Comparison of ENCODE assay signal across 9 cellular contexts in the genomic region with DNA sequence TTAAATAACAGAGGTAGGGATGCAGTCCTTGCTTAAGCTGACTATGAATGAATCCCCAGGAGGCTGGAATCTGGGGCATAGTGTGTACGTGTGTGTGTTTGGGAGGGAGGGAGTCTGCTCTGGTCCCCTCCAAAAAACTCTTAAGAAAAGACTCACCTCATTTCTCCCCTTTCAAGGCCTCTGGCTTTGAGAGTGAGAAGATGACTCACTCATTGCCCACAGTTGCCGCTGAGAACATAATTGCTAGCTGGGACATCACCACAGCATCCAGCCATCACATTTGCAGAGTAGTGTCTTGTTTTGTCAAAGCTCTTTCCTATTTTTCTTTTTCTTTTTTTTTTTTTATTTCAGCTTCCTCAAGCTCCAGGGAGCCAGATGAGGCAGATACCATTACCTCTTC.
DNase-seq lines count a peak whose midpoint lies in the region; ATAC-seq, FAIRE-seq and TF ChIP-seq lines count a peak whose summit lies in the region.
"Had no signal": no experiment of that assay in that cellular context is flagged by ENCODE, and none has a peak within 500 bp of the region (broad histone marks: within the 10 kb centered on the region; RNA-seq: fewer than 3 reads in every experiment).

No MANE protein-coding gene starts in this region.

- H3K23ac ChIP-seq in mesenchymal stem cell (ENCODE audit: low read length in 2 of 2), result no peak overlapping the region

- H3K9me3 ChIP-seq in SK-N-SH (no peaks in the 10 kb centered on the region), astrocyte (ENCODE audit: insufficient read depth, low read depth, low read length) (no peaks in the 10 kb centered on the region), mesenchymal stem cell (ENCODE audit: control insufficient read depth, low read length) (no peaks in the 10 kb centered on the region), tibial artery (no peaks in the 10 kb centered on the region)

- intact Hi-C loops in tibial artery (cut with DNase I; ENCODE audit: low total_unique reads), result no loop called here

- H3K4me3 Mint-ChIP-seq in astrocyte (ENCODE audit: unreplicated experiment), result peak overlapping the region; percentile 20

- DNase-seq in SK-N-SH, result no peak
- DNase-seq in astrocyte (ENCODE audit: low read depth), result peak; percentile 53
- DNase-seq in mesenchymal stem cell, result peak; percentile 75
- DNase-seq in tibial artery, result peak; percentile 28 to 64
- DNase-seq in epidermal melanocyte (ENCODE audit: insufficient read length, low spot score), result no peak

- no peaks in the 10 kb centered on the region for H3K9me2 ChIP-seq in SK-N-SH

- H3K27ac Mint-ChIP-seq in astrocyte (ENCODE audit: unreplicated experiment), result peak overlapping the region; percentile 80

- H3K4me2 ChIP-seq in SK-N-SH, result peak overlapping the region; percentile 13
- H3K4me2 ChIP-seq in astrocyte (ENCODE audit: low read length), result peak overlapping the region; percentile 69
- no peak overlapping the region for H3K4me2 ChIP-seq in mesenchymal stem cell (ENCODE audit: low read length, poor library complexity, severe bottlenecking)

- no peaks in the 10 kb centered on the region for H4K20me1 ChIP-seq in SK-N-SH (ENCODE audit: insufficient read depth)
- no peaks in the 10 kb centered on the region for H4K20me1 ChIP-seq in astrocyte (ENCODE audit: insufficient read depth, low read length)

- H3K4me1 ChIP-seq in SK-N-SH (ENCODE audit: control insufficient read depth in 1 of 2, insufficient read depth in 2 of 2, low read depth in 1 of 2, low read length in 1 of 2) (peaks cover 0 to 11% of the 10 kb centered on the region in 2 experiments; a peak in 1 of 4 replicates), astrocyte (ENCODE audit: insufficient read depth, low read length) (peaks cover 16% of the 10 kb centered on the region), mesenchymal stem cell (ENCODE audit: control insufficient read depth, insufficient read depth, low read depth, low read length) (no peaks in the 10 kb centered on the region), tibial artery (peaks cover 0 to 50% (median 26%) of the 10 kb centered on the region in 4 donors)

- no peak overlapping the region for H2BK12ac ChIP-seq in mesenchymal stem cell (ENCODE audit: low read length in 2 of 2)

- H3K36me3 ChIP-seq in SK-N-SH (replicated peaks in 1 of 2; ENCODE audit: control insufficient read depth in 1 of 2, insufficient read depth in 2 of 2, low read length in 1 of 2), result no peaks in the 10 kb centered on the region
- H3K36me3 ChIP-seq in astrocyte (ENCODE audit: insufficient read depth, low read length), result no peaks in the 10 kb centered on the region
- no peaks in the 10 kb centered on the region for H3K36me3 ChIP-seq in mesenchymal stem cell (ENCODE audit: control insufficient read depth in 1 of 2, insufficient read depth in 2 of 2, low read depth in 1 of 2, low read length in 2 of 2)
- H3K36me3 ChIP-seq in tibial artery, result no peaks in the 10 kb centered on the region

- peak overlapping the region in 1 of 2 experiments; percentile 79; a peak in 2 of 4 replicates for H3K27ac ChIP-seq in SK-N-SH (ENCODE audit: low read depth in 2 of 2, low read length in 1 of 2)
- H3K27ac ChIP-seq in astrocyte (ENCODE audit: low read depth, low read length), result peak overlapping the region; percentile 69
- H3K27ac ChIP-seq in mesenchymal stem cell (ENCODE audit: low read length, poor library complexity, severe bottlenecking), result no peak overlapping the region
- H3K27ac ChIP-seq in tibial artery, result peak overlapping the region; percentile 67 to 92

- H3K4me3 ChIP-seq in SK-N-SH (ENCODE audit: low read depth in 2 of 2, low read length in 1 of 2), result no peak overlapping the region
- no peak overlapping the region for H3K4me3 ChIP-seq in astrocyte (ENCODE audit: insufficient read depth, low read depth, low read length)
- H3K4me3 ChIP-seq in mesenchymal stem cell (ENCODE audit: insufficient read depth in 1 of 2, low read depth in 1 of 2, low read length in 2 of 2), result no peak overlapping the region
- no peak overlapping the region for H3K4me3 ChIP-seq in tibial artery

- ATAC-seq in GM18873 (IDR thresholded peaks at IDR 0.05; ENCODE audit: low FRiP score, unreplicated experiment), result peak; percentile 57
- peak; percentile 46 for ATAC-seq in HG03060 (IDR thresholded peaks at IDR 0.05; ENCODE audit: low read depth, unreplicated experiment)
- ATAC-seq in GM19328 (IDR thresholded peaks at IDR 0.05; ENCODE audit: unreplicated experiment), result no peak

- H4K8ac ChIP-seq in mesenchymal stem cell (ENCODE audit: low read length), result no peak overlapping the region

- no peak overlapping the region for H3K14ac ChIP-seq in mesenchymal stem cell (ENCODE audit: low read length in 2 of 2)

- peaks cover 8% of the 10 kb centered on the region for H3K4me1 Mint-ChIP-seq in astrocyte (ENCODE audit: low read depth, unreplicated experiment)

- TF ChIP-seq EP300 in SK-N-SH (IDR thresholded peaks at IDR 0.05; ENCODE audit: borderline replicate concordance in 1 of 2, low read depth in 1 of 2, low read length in 1 of 2), result no peak

- POLR2A ChIA-PET in SK-N-SH (lab: Yijun Ruan, JAX), result no interaction called here

- no peak overlapping the region for H2AK5ac ChIP-seq in mesenchymal stem cell (ENCODE audit: low read length, severe bottlenecking)

- H3K9me3 Mint-ChIP-seq in astrocyte (ENCODE audit: unreplicated experiment), result no peaks in the 10 kb centered on the region

- 0 out of 2 replicates have a peak overlapping the region, but pooled peaks have one; percentile 78 for H2AFZ ChIP-seq in SK-N-SH (ENCODE audit: low read depth)
- no peak overlapping the region for H2AFZ ChIP-seq in astrocyte (ENCODE audit: low read depth, low read length)
- H2AFZ ChIP-seq in mesenchymal stem cell (ENCODE audit: low read depth, low read length), result no peak overlapping the region

- peak overlapping the region; percentile 19 for H2BK120ac ChIP-seq in mesenchymal stem cell (ENCODE audit: low read depth, low read length)

- no peaks in the 10 kb centered on the region for H3K79me1 ChIP-seq in mesenchymal stem cell (replicated peaks; ENCODE audit: low read length, poor library complexity, severe bottlenecking)

- peaks cover 8% of the 10 kb centered on the region for H3F3A ChIP-seq in SK-N-SH (replicated peaks; ENCODE audit: insufficient read depth)

- H2BK15ac ChIP-seq in mesenchymal stem cell (ENCODE audit: low read depth, poor library complexity, severe bottlenecking), result no peak overlapping the region

- no peak overlapping the region for H2BK5ac ChIP-seq in mesenchymal stem cell (ENCODE audit: low read depth, low read length, poor library complexity, severe bottlenecking)

- no peaks in the 10 kb centered on the region for H3K27me3 Mint-ChIP-seq in astrocyte (ENCODE audit: low read depth, unreplicated experiment)

- H3K27me3 ChIP-seq in SK-N-SH (ENCODE audit: insufficient read depth) (no peaks in the 10 kb centered on the region; the same call in 1 of the 2 replicates), astrocyte (ENCODE audit: insufficient read depth, low read length) (no peaks in the 10 kb centered on the region), mesenchymal stem cell (ENCODE audit: control insufficient read depth in 1 of 2, insufficient read depth in 1 of 2, low read length in 2 of 2) (peaks cover 0 to 12% of the 10 kb centered on the region in 2 experiments), tibial artery (no peaks in the 10 kb centered on the region)

- H3K79me2 ChIP-seq in SK-N-SH (ENCODE audit: insufficient read depth) (no peaks in the 10 kb centered on the region), astrocyte (ENCODE audit: insufficient read depth, low read length) (no peaks in the 10 kb centered on the region)

- CTCF ChIA-PET in SK-N-SH (lab: Yijun Ruan, JAX), result interaction anchor here (0.6 to 1.8 kb wide), 6 partner anchors 11 to 615 kb away, joined by 3 to 10 read pairs (median 3); no protein-coding TSS in a partner anchor

- no peaks in the 10 kb centered on the region for H3K36me3 Mint-ChIP-seq in astrocyte (ENCODE audit: low read depth, unreplicated experiment)

- TF ChIP-seq RAD21 in SK-N-SH (IDR thresholded peaks at IDR 0.05; ENCODE audit: low read length), result no peak

- H3K9ac ChIP-seq in SK-N-SH (peak overlapping the region; percentile 60), astrocyte (ENCODE audit: low read length) (peak overlapping the region; percentile 69), mesenchymal stem cell (ENCODE audit: low read length) (peak overlapping the region; percentile 59)

- FAIRE-seq in astrocyte (lab: Jason Lieb, UNC), result peak; percentile 39
- FAIRE-seq: TTC549 had no signal

- H3K18ac ChIP-seq in mesenchymal stem cell (ENCODE audit: low read depth in 1 of 2, low read length in 2 of 2), result peak overlapping the region; percentile 5 to 33

- H4K91ac ChIP-seq in mesenchymal stem cell (ENCODE audit: low read length), result no peak overlapping the region

- 32% methylated on average over 2 of the region's 2 CpGs for WGBS in SK-N-SH (ENCODE audit: low lambda C conversion rate)
- WGBS in mesenchymal stem cell, result 0% methylated on average over 1 of the region's 2 CpGs

- TF ChIP-seq CTCF in SK-N-SH (IDR thresholded peaks at IDR 0.05) (no peak), astrocyte (IDR thresholded peaks at IDR 0.05; ENCODE audit: insufficient read depth, low read depth, low read length) (no peak), tibial artery (IDR thresholded peaks at IDR 0.05) (no peak)

- H3K4ac ChIP-seq in mesenchymal stem cell (ENCODE audit: low read depth in 1 of 2, low read length in 2 of 2), result no peak overlapping the region

TF ChIP-seq in SK-N-SH, 30 proteins besides CTCF, POLR2A, EP300 and RAD21 (continues in another document):
- TF ChIP-seq MAX (IDR thresholded peaks at IDR 0.05; ENCODE audit: low read depth), result no peak
- TF ChIP-seq FOSL2 (IDR thresholded peaks at IDR 0.05; ENCODE audit: borderline replicate concordance, low read depth), result peak; percentile 41; the same call in 1 of the 2 replicates
- TF ChIP-seq POLR2AphosphoS5 (IDR thresholded peaks at IDR 0.05; ENCODE audit: low read depth, low read length), result no peak
- TF ChIP-seq, protein P1, sequence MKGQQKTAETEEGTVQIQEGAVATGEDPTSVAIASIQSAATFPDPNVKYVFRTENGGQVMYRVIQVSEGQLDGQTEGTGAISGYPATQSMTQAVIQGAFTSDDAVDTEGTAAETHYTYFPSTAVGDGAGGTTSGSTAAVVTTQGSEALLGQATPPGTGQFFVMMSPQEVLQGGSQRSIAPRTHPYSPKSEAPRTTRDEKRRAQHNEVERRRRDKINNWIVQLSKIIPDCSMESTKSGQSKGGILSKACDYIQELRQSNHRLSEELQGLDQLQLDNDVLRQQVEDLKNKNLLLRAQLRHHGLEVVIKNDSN (IDR thresholded peaks at IDR 0.05; ENCODE audit: borderline replicate concordance, low read depth), result no peak

Comparison
In these comparisons a context has a peak if more than half of its experiments do, and no peak if none do; other contexts are left out.
1. DNase-seq: peak in astrocyte (single experiment), mesenchymal stem cell (single experiment) and tibial artery (2 of 2); none in SK-N-SH (single experiment) and epidermal melanocyte (single experiment).
2. Peak in every context shown above with its lines, with median percentiles within 50 percentile points of each other: H3K9ac ChIP-seq.